Comparison of ENCODE assay signal across 8 cellular contexts in the genomic region with DNA sequence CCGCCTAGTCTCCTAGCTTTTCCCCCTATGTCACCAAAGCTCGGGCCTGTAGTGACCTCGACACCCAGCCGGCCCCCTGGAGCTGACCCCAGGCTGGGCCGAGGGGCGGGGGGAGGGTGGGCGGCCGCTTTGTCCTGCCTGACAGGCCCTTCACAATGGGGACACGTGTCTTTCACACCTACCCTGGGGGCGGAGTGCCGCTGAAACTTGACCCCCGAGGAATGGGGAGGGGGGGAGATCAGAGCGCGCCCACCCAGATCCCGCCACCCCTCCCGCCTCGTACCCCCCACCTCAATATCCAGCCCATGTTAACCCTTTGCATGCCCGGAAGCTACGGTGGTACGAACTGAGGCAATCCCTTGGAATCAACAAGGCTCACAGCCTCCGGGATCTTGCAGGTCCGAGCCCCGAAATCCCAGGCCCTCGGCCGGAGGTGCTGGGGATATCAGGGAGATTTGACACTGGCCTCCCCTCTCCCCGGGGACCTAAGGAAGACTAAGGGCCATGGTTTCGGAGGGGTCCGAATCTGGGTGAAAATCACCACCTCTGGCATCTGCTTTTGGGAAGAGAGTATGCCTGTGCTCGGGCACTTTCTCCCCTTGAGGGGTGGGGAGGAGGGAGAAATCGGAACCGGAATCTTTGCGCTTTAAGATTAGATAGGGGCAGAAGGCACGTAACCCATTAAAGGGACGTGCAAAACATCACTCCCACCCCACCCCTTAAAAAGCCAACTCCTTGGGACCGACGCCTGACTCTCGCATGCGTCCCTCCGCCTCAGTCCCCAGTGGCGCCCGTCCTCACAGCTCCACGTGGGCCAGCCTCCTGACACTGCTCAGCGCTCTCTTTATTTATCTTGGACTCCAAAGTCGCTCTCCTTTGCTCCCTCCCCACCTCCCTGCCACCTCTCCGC. TPM values are rescaled to one million over a fixed set of nuclear protein-coding genes. Genes with fewer than 3 reads are reported as not detected.
DNase-seq lines count a peak whose midpoint lies in the region; ATAC-seq and TF ChIP-seq lines count a peak whose summit lies in the region.

No MANE protein-coding gene starts in this region.

- H3K4me2 ChIP-seq in mammary epithelial cell (ENCODE audit: insufficient read depth, low read depth, low read length) (peak overlapping the region; percentile 96), neural progenitor cell (peak overlapping the region; percentile 95)

- H3K9ac ChIP-seq in mammary epithelial cell (ENCODE audit: insufficient read depth, low read length) (no peak overlapping the region), neural progenitor cell (no peak overlapping the region)

- H3K4me1 ChIP-seq in mammary epithelial cell (ENCODE audit: insufficient read depth, low read length): peaks cover 18% of the 10 kb centered on the region
- H3K4me1 ChIP-seq in neural progenitor cell: peaks cover 30% of the 10 kb centered on the region

- no peaks in the 10 kb centered on the region for H3K9me3 Mint-ChIP-seq in Calu3 (ENCODE audit: low read depth, unreplicated experiment)
- no peaks in the 10 kb centered on the region for H3K9me3 Mint-ChIP-seq in neural progenitor cell

- H3K79me2 ChIP-seq in mammary epithelial cell (ENCODE audit: insufficient read depth, low read length) (peaks cover 19% of the 10 kb centered on the region), neural progenitor cell (ENCODE audit: low read depth) (no peaks in the 10 kb centered on the region)

- H4K20me1 ChIP-seq in mammary epithelial cell (ENCODE audit: insufficient read depth, low read length) (no peaks in the 10 kb centered on the region), neural progenitor cell (ENCODE audit: low read depth) (peaks cover 19% of the 10 kb centered on the region)

- no TSS peak for BruUV-seq in Calu3 (replicated peaks; lab: Mats Ljungman, UMichigan)
- no TSS peak for BruUV-seq in mammary epithelial cell (replicated peaks; lab: Mats Ljungman, UMichigan)

- H3K36me3 Mint-ChIP-seq in Calu3 (ENCODE audit: insufficient read depth, unreplicated experiment): peaks cover 25% of the 10 kb centered on the region
- H3K36me3 Mint-ChIP-seq in neural progenitor cell: no peaks in the 10 kb centered on the region

- intact Hi-C loops in Calu3 (cut with micrococcal nuclease; ENCODE audit: unreplicated experiment): loop anchor here (5.0 kb wide), 1 partner anchor 186 kb away; no protein-coding TSS in a partner anchor
- intact Hi-C loops in mammary epithelial cell (cut with micrococcal nuclease): loop anchor here (1.0 kb wide), 1 partner anchor 103 kb away; no protein-coding TSS in a partner anchor

- H2AFZ ChIP-seq in mammary epithelial cell (ENCODE audit: low read depth, low read length) (peak overlapping the region; percentile 82), neural progenitor cell (replicated peaks) (peak overlapping the region; percentile 35)

- no peak for ATAC-seq in GM18520 (IDR thresholded peaks at IDR 0.05; ENCODE audit: unreplicated experiment)

- 8% methylated on average over 6 of the region's 45 CpGs for WGBS in mammary epithelial cell (ENCODE audit: low coverage, missing lambda C conversion rate)

- H3K27ac Mint-ChIP-seq in Calu3 (ENCODE audit: unreplicated experiment) (no peak overlapping the region), neural progenitor cell (peak overlapping the region; percentile 95)

- H3K4me1 Mint-ChIP-seq in Calu3 (ENCODE audit: low read depth, unreplicated experiment) (peaks cover 7% of the 10 kb centered on the region), neural progenitor cell (peaks cover 33% of the 10 kb centered on the region)

- no peaks in the 10 kb centered on the region for H3K27me3 ChIP-seq in mammary epithelial cell (ENCODE audit: insufficient read depth, low read length)
- H3K27me3 ChIP-seq in neural progenitor cell: peaks cover 78% of the 10 kb centered on the region

- H3K4me3 Mint-ChIP-seq in Calu3 (ENCODE audit: low read depth, unreplicated experiment) (peak overlapping the region; percentile 55), neural progenitor cell (peak overlapping the region; percentile 92)

- dilution Hi-C loops in mammary epithelial cell (cut with HindIII; ENCODE audit: low sequenced_read_pairs): no loop called here

- CTCF ChIA-PET in Calu3 (lab: Charles Lee) (interaction anchor here (0.6 kb wide), 1 partner anchor 83 kb away, joined by 3 read pairs; no protein-coding TSS in a partner anchor), mammary epithelial cell (lab: Charles Lee; ENCODE audit: low non-redundant PET) (no interaction called here)

- H3K9me3 ChIP-seq in mammary epithelial cell (replicated peaks; ENCODE audit: insufficient read depth, low read length) (no peaks in the 10 kb centered on the region), neural progenitor cell (ENCODE audit: low read depth) (no peaks in the 10 kb centered on the region)

- in situ Hi-C loops in mammary epithelial cell (cut with MboI; ENCODE audit: low sequenced_read_pairs in 2 of 2): loop anchor here in 1 of 2 donors (10.0 kb wide), 1 partner anchor 119 kb away; no protein-coding TSS in a partner anchor

- DNase-seq in Calu3 (peak; percentile 8), M059J (ENCODE audit: low read depth) (peak; percentile 27), mammary epithelial cell (peak; percentile 20), neural progenitor cell (ENCODE audit: low spot score) (peak; percentile 59), GM20000 (ENCODE audit: low spot score) (no peak), pons (ENCODE audit: low spot score) (no peak), erythroblast (lab: John Stamatoyannopoulos, UW) (no peak)

- TF ChIP-seq CTCF in Calu3 (IDR thresholded peaks at IDR 0.05; ENCODE audit: unreplicated experiment): no peak
- TF ChIP-seq CTCF in mammary epithelial cell (conservative IDR thresholded peaks at IDR 0.05 in 1 of 2, IDR thresholded peaks at IDR 0.05 in 1 of 2; ENCODE audit: extremely low read depth in 1 of 2, insufficient read depth in 1 of 2, low read depth in 1 of 2, low read length in 2 of 2): no peak
- TF ChIP-seq CTCF in neural progenitor cell (IDR thresholded peaks at IDR 0.05): no peak
- TF ChIP-seq CTCF in GM20000 (IDR thresholded peaks at IDR 0.05; ENCODE audit: extremely low read depth, missing control alignments): no peak

- H3K27ac ChIP-seq in mammary epithelial cell (ENCODE audit: insufficient read depth, low read depth, low read length) (no peak overlapping the region), neural progenitor cell (no peak overlapping the region)

- H3K27me3 Mint-ChIP-seq in Calu3 (ENCODE audit: unreplicated experiment) (peaks cover 44% of the 10 kb centered on the region), neural progenitor cell (ENCODE audit: insufficient read depth, low read depth) (peaks cover 8% of the 10 kb centered on the region)

- no peaks in the 10 kb centered on the region for H3K36me3 ChIP-seq in mammary epithelial cell (ENCODE audit: insufficient read depth, low read length)
- no peaks in the 10 kb centered on the region for H3K36me3 ChIP-seq in neural progenitor cell

- H3F3A ChIP-seq in neural progenitor cell (ENCODE audit: low read depth): peaks cover 49% of the 10 kb centered on the region

- peak overlapping the region; percentile 8 to 49 (median 44) for H3K4me3 ChIP-seq in mammary epithelial cell (replicated peaks in 1 of 3; ENCODE audit: insufficient read depth in 1 of 3, low read depth in 2 of 3, low read length in 3 of 3)
- H3K4me3 ChIP-seq in neural progenitor cell: peak overlapping the region; percentile 63

- TF ChIP-seq POLR2A in erythroblast (IDR thresholded peaks at IDR 0.05; ENCODE audit: low read length): no peak

RNA-seq across cellular contexts. Expression of a gene that starts 2.6 kb away (rescaled TPM):
- total RNA-seq in Calu3 (2022) (0.73 TPM in 1 of 2 replicates, not detected in the other), mammary epithelial cell (1 to 10 TPM; 2.3 to 6.0 TPM), neural progenitor cell (ENCODE audit: low replicate concordance) (0.34 and 2.4 TPM in 2 replicates)
- total RNA-seq in M059J (2014; rRNA removed; shearing (Covaris generic)): 1.0 and 1.7 TPM in 2 replicates
- polyA plus RNA-seq in mammary epithelial cell: 3.6 TPM
- polyA minus RNA-seq in mammary epithelial cell: 0.31 TPM

Comparison
In these comparisons a context has a peak if more than half of its experiments do, and no peak if none do; other contexts are left out.
1. DNase-seq: peak in Calu3 (single experiment), M059J (single experiment), mammary epithelial cell (single experiment) and neural progenitor cell (single experiment); none in GM20000 (single experiment), pons (single experiment) and erythroblast (0 of 2).